ENCODE assay signal across 1 cellular context in the genomic region with DNA sequence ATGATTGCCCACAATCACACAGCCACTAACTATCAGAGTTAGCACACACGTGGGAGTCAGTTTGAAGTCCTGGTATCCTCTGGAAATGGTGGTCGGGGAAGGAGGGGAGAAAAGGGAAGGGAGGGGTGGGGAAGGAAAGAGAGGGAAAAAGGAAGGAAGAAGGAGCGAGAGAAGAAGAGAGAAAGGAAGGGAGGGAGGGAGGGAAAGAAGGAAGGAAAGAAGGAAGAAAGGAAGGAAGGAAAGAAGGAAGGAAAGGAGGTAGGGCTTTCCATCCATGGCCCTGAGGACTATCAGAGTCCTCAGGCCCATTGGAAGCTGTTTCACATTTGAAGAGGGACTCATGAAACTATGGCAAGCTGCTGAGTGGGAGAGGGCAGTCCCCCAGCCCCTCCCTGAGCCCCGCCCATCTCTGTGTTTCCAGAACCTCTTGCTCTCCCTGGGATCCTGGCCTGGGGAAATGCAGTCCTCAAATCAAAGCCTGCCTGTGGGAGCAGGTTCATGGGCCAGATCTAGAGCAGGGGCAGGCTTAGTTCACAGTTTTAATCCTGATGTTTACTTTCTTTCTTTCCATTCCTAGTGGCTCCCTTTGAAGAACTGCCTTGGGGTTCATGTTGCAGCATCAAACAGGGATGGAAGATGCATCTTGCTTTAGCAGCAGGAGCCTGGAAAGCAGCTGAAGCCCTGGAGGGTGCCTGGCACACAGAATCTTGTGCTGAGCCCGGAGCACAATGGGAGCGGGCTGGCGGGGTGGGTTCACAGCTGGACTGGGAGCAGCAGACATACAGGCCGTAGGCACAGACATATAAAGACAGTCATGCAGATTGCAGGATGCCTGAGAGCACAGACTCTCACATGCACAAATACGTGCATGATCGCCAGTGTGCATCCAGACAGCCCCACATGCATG.
TF ChIP-seq lines count a peak whose summit lies in the region.

No MANE protein-coding gene starts in this region.

TF ChIP-seq in GM23338, 12 proteins besides CTCF, POLR2A, EP300 and RAD21 (continued from another document):
- TF ChIP-seq, protein P1, sequence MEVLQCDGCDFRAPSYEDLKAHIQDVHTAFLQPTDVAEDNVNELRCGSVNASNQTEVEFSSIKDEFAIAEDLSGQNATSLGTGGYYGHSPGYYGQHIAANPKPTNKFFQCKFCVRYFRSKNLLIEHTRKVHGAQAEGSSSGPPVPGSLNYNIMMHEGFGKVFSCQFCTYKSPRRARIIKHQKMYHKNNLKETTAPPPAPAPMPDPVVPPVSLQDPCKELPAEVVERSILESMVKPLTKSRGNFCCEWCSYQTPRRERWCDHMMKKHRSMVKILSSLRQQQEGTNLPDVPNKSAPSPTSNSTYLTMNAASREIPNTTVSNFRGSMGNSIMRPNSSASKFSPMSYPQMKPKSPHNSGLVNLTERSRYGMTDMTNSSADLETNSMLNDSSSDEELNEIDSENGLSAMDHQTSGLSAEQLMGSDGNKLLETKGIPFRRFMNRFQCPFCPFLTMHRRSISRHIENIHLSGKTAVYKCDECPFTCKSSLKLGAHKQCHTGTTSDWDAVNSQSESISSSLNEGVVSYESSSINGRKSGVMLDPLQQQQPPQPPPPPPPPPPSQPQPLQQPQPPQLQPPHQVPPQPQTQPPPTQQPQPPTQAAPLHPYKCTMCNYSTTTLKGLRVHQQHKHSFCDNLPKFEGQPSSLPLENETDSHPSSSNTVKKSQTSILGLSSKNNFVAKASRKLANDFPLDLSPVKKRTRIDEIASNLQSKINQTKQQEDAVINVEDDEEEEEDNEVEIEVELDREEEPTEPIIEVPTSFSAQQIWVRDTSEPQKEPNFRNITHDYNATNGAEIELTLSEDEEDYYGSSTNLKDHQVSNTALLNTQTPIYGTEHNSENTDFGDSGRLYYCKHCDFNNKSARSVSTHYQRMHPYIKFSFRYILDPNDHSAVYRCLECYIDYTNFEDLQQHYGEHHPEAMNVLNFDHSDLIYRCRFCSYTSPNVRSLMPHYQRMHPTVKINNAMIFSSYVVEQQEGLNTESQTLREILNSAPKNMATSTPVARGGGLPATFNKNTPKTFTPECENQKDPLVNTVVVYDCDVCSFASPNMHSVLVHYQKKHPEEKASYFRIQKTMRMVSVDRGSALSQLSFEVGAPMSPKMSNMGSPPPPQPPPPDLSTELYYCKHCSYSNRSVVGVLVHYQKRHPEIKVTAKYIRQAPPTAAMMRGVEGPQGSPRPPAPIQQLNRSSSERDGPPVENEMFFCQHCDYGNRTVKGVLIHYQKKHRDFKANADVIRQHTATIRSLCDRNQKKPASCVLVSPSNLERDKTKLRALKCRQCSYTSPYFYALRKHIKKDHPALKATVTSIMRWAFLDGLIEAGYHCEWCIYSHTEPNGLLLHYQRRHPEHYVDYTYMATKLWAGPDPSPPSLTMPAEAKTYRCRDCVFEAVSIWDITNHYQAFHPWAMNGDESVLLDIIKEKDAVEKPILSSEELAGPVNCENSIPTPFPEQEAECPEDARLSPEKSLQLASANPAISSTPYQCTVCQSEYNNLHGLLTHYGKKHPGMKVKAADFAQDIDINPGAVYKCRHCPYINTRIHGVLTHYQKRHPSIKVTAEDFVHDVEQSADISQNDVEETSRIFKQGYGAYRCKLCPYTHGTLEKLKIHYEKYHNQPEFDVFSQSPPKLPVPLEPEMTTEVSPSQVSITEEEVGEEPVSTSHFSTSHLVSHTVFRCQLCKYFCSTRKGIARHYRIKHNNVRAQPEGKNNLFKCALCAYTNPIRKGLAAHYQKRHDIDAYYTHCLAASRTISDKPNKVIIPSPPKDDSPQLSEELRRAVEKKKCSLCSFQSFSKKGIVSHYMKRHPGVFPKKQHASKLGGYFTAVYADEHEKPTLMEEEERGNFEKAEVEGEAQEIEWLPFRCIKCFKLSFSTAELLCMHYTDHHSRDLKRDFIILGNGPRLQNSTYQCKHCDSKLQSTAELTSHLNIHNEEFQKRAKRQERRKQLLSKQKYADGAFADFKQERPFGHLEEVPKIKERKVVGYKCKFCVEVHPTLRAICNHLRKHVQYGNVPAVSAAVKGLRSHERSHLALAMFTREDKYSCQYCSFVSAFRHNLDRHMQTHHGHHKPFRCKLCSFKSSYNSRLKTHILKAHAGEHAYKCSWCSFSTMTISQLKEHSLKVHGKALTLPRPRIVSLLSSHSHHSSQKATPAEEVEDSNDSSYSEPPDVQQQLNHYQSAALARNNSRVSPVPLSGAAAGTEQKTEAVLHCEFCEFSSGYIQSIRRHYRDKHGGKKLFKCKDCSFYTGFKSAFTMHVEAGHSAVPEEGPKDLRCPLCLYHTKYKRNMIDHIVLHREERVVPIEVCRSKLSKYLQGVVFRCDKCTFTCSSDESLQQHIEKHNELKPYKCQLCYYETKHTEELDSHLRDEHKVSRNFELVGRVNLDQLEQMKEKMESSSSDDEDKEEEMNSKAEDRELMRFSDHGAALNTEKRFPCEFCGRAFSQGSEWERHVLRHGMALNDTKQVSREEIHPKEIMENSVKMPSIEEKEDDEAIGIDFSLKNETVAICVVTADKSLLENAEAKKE (CRISPR knock-in tag; IDR thresholded peaks at IDR 0.05) = no peak
- TF ChIP-seq, protein P2, sequence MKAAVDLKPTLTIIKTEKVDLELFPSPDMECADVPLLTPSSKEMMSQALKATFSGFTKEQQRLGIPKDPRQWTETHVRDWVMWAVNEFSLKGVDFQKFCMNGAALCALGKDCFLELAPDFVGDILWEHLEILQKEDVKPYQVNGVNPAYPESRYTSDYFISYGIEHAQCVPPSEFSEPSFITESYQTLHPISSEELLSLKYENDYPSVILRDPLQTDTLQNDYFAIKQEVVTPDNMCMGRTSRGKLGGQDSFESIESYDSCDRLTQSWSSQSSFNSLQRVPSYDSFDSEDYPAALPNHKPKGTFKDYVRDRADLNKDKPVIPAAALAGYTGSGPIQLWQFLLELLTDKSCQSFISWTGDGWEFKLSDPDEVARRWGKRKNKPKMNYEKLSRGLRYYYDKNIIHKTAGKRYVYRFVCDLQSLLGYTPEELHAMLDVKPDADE (IDR thresholded peaks at IDR 0.05) = no peak
- no peak for TF ChIP-seq ZNF114 (CRISPR knock-in tag; IDR thresholded peaks at IDR 0.05)
